8 cellular contexts compared by ENCODE assay signal in genomic region chr3:195105841-195106417, GRCh38.
DNase-seq lines count a peak whose midpoint lies in the region; ATAC-seq, FAIRE-seq and TF ChIP-seq lines count a peak whose summit lies in the region.
"Had no signal": no experiment of that assay in that cellular context is flagged by ENCODE, and none has a peak within 500 bp of the region (broad histone marks: within the 10 kb centered on the region; RNA-seq: fewer than 3 reads in every experiment).

No MANE protein-coding gene starts in this region.

- intact Hi-C loops in HCT116 (cut with micrococcal nuclease), result loop anchor here (1.0 to 10.0 kb wide), 4 partner anchors 104 to 435 kb away; no protein-coding TSS in a partner anchor

- no peak overlapping the region for H2AFZ ChIP-seq in HCT116 (ENCODE audit: low read depth, low read length, poor library complexity, severe bottlenecking)
- H2AFZ ChIP-seq in smooth muscle cell (ENCODE audit: low read depth), result no peak overlapping the region

- FAIRE-seq in D721Med (lab: Jason Lieb, UNC), result no peak

- peak overlapping the region in 1 of 2 experiments; percentile 25; a peak in 1 of 4 replicates for H3K4me3 ChIP-seq in HCT116 (replicated peaks in 1 of 2; ENCODE audit: low read depth in 1 of 2, low read length in 2 of 2)
- peak overlapping the region; percentile 28; the same call in 1 of the 2 replicates for H3K4me3 ChIP-seq in WI38 (ENCODE audit: low read depth, low read length)
- H3K4me3 ChIP-seq in fibroblast of villous mesenchyme (ENCODE audit: low read depth, low read length), result peak overlapping the region; percentile 23
- H3K4me3 ChIP-seq in smooth muscle cell, result no peak overlapping the region

- H3K36me3 ChIP-seq in HCT116 (ENCODE audit: control insufficient read depth in 1 of 2, insufficient read depth in 2 of 2, low read length in 2 of 2) (no peaks in the 10 kb centered on the region), smooth muscle cell (ENCODE audit: low read depth) (no peaks in the 10 kb centered on the region)

- ATAC-seq in HCT116, result no peak

- DNase-seq in HCT116 (ENCODE audit: low read depth, low spot score) (no peak), fibroblast of villous mesenchyme (ENCODE audit: low read depth) (no peak), smooth muscle cell (lab: John Stamatoyannopoulos, UW; ENCODE audit: unreplicated experiment) (no peak), D721Med (ENCODE audit: insufficient read length, low spot score) (no peak), NCI-H748 treated with DMSO at 0.1 percent for 48 hours (lab: John Stamatoyannopoulos, UW) (no peak), retina (no peak)
- DNase-seq: cerebellar nuclear complex had no signal

- H3K4me2 ChIP-seq in HCT116 (ENCODE audit: low read length), result peak overlapping the region; percentile 72
- peak overlapping the region; percentile 75 for H3K4me2 ChIP-seq in smooth muscle cell

- no peak for TF ChIP-seq CTCF in HCT116 (IDR thresholded peaks at IDR 0.05 in 2 of 3, conservative IDR thresholded peaks at IDR 0.05 in 1 of 3; ENCODE audit: borderline replicate concordance in 1 of 3, insufficient read depth in 1 of 3, low read depth in 2 of 3, low read length in 2 of 3)
- TF ChIP-seq CTCF in WI38 (IDR thresholded peaks at IDR 0.05; ENCODE audit: low read depth, low read length), result no peak
- TF ChIP-seq CTCF in fibroblast of villous mesenchyme (IDR thresholded peaks at IDR 0.05; ENCODE audit: insufficient read depth, low read depth, low read length), result no peak
- no peak for TF ChIP-seq CTCF in smooth muscle cell (IDR thresholded peaks at IDR 0.05; ENCODE audit: borderline replicate concordance, insufficient read depth, poor library complexity, severe bottlenecking)
- no peak for TF ChIP-seq CTCF in D721Med (IDR thresholded peaks at IDR 0.05; ENCODE audit: insufficient read depth, missing control alignments)

- H3K9me3 ChIP-seq in HCT116 (ENCODE audit: control insufficient read depth in 1 of 2, insufficient read depth in 1 of 2, low read depth in 1 of 2, low read length in 2 of 2), result no peaks in the 10 kb centered on the region
- H3K9me3 ChIP-seq in smooth muscle cell (replicated peaks; ENCODE audit: low read depth), result no peaks in the 10 kb centered on the region

- POLR2A ChIA-PET in HCT116 (lab: Charles Lee), result no interaction called here

- H3K27ac ChIP-seq in HCT116 (ENCODE audit: low read depth, low read length), result no peak overlapping the region
- H3K27ac ChIP-seq in smooth muscle cell (ENCODE audit: low read depth), result peak overlapping the region; percentile 96

- H3K4me1 ChIP-seq in HCT116 (ENCODE audit: control insufficient read depth in 1 of 2, insufficient read depth in 2 of 2, low read length in 2 of 2), result peaks cover 10 to 39% of the 10 kb centered on the region in 2 experiments
- H3K4me1 ChIP-seq in smooth muscle cell (ENCODE audit: low read depth), result peaks cover 6% of the 10 kb centered on the region

- H3K9ac ChIP-seq in HCT116 (ENCODE audit: low read length) (no peak overlapping the region), smooth muscle cell (ENCODE audit: low read depth) (no peak overlapping the region)

- no peaks in the 10 kb centered on the region for H3K79me2 ChIP-seq in HCT116 (ENCODE audit: insufficient read depth, low read length)
- no peaks in the 10 kb centered on the region for H3K79me2 ChIP-seq in smooth muscle cell (ENCODE audit: low read depth)

- CTCF ChIA-PET in HCT116 (lab: Charles Lee), result interaction anchor here (1.4 kb wide), 3 partner anchors 14 to 423 kb away, joined by 4 to 21 read pairs (median 8); no protein-coding TSS in a partner anchor

- TF ChIP-seq RAD21 in HCT116 (IDR thresholded peaks at IDR 0.05; ENCODE audit: low read depth), result no peak

- H3K27me3 ChIP-seq in HCT116 (ENCODE audit: insufficient read depth, low read length), result no peaks in the 10 kb centered on the region
- no peaks in the 10 kb centered on the region for H3K27me3 ChIP-seq in smooth muscle cell (ENCODE audit: low read depth)

- WGBS in smooth muscle cell (ENCODE audit: low lambda C conversion rate), result 81% methylated on average over 12 of the region's 12 CpGs

- BruUV-seq in HCT116 (replicated peaks; lab: Mats Ljungman, UMichigan), result no TSS peak

- no peak for TF ChIP-seq POLR2A in HCT116 (IDR thresholded peaks at IDR 0.05; ENCODE audit: borderline replicate concordance, extremely low read depth, insufficient read depth, insufficient read length)

- RAD21 ChIA-PET in HCT116 (lab: Charles Lee; ENCODE audit: low non-redundant PET in 1 of 2, low total read pairs in 2 of 2, uncharacterized antibody in 2 of 2, unreplicated experiment in 2 of 2), result interaction anchor here in 1 of 2 experiments (1.1 kb wide), 1 partner anchor 423 kb away, joined by 6 read pairs; no protein-coding TSS in a partner anchor

- peaks cover 30% of the 10 kb centered on the region for H3F3A ChIP-seq in smooth muscle cell (ENCODE audit: low read depth)

- H4K20me1 ChIP-seq in HCT116 (ENCODE audit: insufficient read depth) (no peaks in the 10 kb centered on the region), smooth muscle cell (ENCODE audit: low read depth) (no peaks in the 10 kb centered on the region)

- H3K9me2 ChIP-seq in HCT116 (ENCODE audit: insufficient read depth), result no peaks in the 10 kb centered on the region

TF ChIP-seq in HCT116, 20 proteins besides CTCF, POLR2A, EP300 and RAD21:
- TF ChIP-seq SIN3A (IDR thresholded peaks at IDR 0.05; ENCODE audit: low read depth) (no peak), CEBPB (IDR thresholded peaks at IDR 0.05; ENCODE audit: low read depth) (no peak), SP1 (IDR thresholded peaks at IDR 0.05; ENCODE audit: low read depth) (no peak), JUND (IDR thresholded peaks at IDR 0.05) (no peak), CBX3 (IDR thresholded peaks at IDR 0.05; ENCODE audit: low read depth) (no peak), REST (IDR thresholded peaks at IDR 0.05; ENCODE audit: low read depth) (no peak), FOSL1 (IDR thresholded peaks at IDR 0.05; ENCODE audit: low read depth) (no peak), ZNF274 (IDR thresholded peaks at IDR 0.05; ENCODE audit: low read depth, low read length) (no peak)
- TF ChIP-seq, protein P1, sequence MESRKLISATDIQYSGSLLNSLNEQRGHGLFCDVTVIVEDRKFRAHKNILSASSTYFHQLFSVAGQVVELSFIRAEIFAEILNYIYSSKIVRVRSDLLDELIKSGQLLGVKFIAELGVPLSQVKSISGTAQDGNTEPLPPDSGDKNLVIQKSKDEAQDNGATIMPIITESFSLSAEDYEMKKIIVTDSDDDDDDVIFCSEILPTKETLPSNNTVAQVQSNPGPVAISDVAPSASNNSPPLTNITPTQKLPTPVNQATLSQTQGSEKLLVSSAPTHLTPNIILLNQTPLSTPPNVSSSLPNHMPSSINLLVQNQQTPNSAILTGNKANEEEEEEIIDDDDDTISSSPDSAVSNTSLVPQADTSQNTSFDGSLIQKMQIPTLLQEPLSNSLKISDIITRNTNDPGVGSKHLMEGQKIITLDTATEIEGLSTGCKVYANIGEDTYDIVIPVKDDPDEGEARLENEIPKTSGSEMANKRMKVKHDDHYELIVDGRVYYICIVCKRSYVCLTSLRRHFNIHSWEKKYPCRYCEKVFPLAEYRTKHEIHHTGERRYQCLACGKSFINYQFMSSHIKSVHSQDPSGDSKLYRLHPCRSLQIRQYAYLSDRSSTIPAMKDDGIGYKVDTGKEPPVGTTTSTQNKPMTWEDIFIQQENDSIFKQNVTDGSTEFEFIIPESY (IDR thresholded peaks at IDR 0.05; ENCODE audit: extremely low read depth, insufficient replicate concordance, low read length), result no peak
